8 cellular contexts compared by ENCODE assay signal in genomic region chr7:76069238-76069638, GRCh38. TPM values are rescaled to one million over a fixed set of nuclear protein-coding genes. Genes with fewer than 3 reads are reported as not detected.
A peak's percentile ranks its signal among the peaks of the same experiment; 100 is the strongest.
DNase-seq lines count a peak whose midpoint lies in the region; ATAC-seq, FAIRE-seq and TF ChIP-seq lines count a peak whose summit lies in the region.

No MANE protein-coding gene starts in this region.

- no peak overlapping the region for H2BK15ac ChIP-seq in H1 (ENCODE audit: low read length)

- H2BK5ac ChIP-seq in H1 (ENCODE audit: low read depth, low read length), result no peak overlapping the region

- H3K36me3 ChIP-seq in NT2/D1 (ENCODE audit: insufficient read depth, insufficient read length, low read length) (peaks cover 29% of the 10 kb centered on the region), H1 (ENCODE audit: control insufficient read depth in 2 of 4, insufficient read depth in 4 of 4, low read length in 3 of 4) (peaks cover 16 to 26% (median 22%) of the 10 kb centered on the region in 4 experiments)

- ATAC-seq in HG03460 (IDR thresholded peaks at IDR 0.05; ENCODE audit: unreplicated experiment), result no peak
- no peak for ATAC-seq in GM21515 (IDR thresholded peaks at IDR 0.05; ENCODE audit: unreplicated experiment)

- peaks cover 0 to under 1% of the 10 kb centered on the region in 2 experiments for H4K20me1 ChIP-seq in H1 (replicated peaks in 1 of 2; ENCODE audit: control insufficient read depth in 1 of 2, insufficient read depth in 2 of 2, low read length in 2 of 2)

- H3K79me2 ChIP-seq in H1 (ENCODE audit: control insufficient read depth in 1 of 2, insufficient read depth in 2 of 2, low read length in 2 of 2), result no peaks in the 10 kb centered on the region

- H3K4me3 ChIP-seq in NT2/D1 (ENCODE audit: insufficient read length, low read depth) (no peak overlapping the region), H1 (ENCODE audit: extremely low read depth in 1 of 4, insufficient read depth in 2 of 4, low read depth in 3 of 4, low read length in 4 of 4) (no peak overlapping the region)

- H3K9me3 ChIP-seq in NT2/D1 (ENCODE audit: insufficient read depth, low read length) (peaks cover 9% of the 10 kb centered on the region; the same call in 1 of the 2 replicates), H1 (ENCODE audit: insufficient read depth in 2 of 2, low read depth in 1 of 2, low read length in 1 of 2) (no peaks in the 10 kb centered on the region)

- FAIRE-seq in H1 (lab: Jason Lieb, UNC), result peak; percentile 74

- H4K8ac ChIP-seq in H1 (ENCODE audit: extremely low read depth, insufficient read depth, low read length), result no peak overlapping the region

- no peak overlapping the region for H4K5ac ChIP-seq in H1 (ENCODE audit: insufficient read length, low read depth, low read length)

- peak; percentile 84 for TF ChIP-seq RAD21 in H1 (IDR thresholded peaks at IDR 0.05 in 1 of 2, conservative IDR thresholded peaks at IDR 0.05 in 1 of 2; ENCODE audit: low read depth in 2 of 2, low read length in 2 of 2)

- no peak overlapping the region for H2AFZ ChIP-seq in H1 (ENCODE audit: low read length)

- no peak overlapping the region for H3K4me2 ChIP-seq in H1 (ENCODE audit: insufficient read depth in 1 of 2, low read depth in 2 of 2, low read length in 2 of 2)

- peak; percentile 15 for DNase-seq in GM20000 (ENCODE audit: low spot score)
- peak; percentile 68 for DNase-seq in NT2/D1 (ENCODE audit: low read depth, low spot score)
- DNase-seq in H1 (ENCODE audit: low read depth in 1 of 2, low spot score in 2 of 2), result peak in 1 of 2 experiments; percentile 46
- DNase-seq in mucosa of gallbladder (ENCODE audit: low spot score), result peak; percentile 80
- no peak for DNase-seq in NCI-H345 (lab: John Stamatoyannopoulos, UW)
- DNase-seq in NCI-H187 (lab: John Stamatoyannopoulos, UW), result no peak

- no peak overlapping the region for H2BK20ac ChIP-seq in H1 (ENCODE audit: low read length)

- no peak for TF ChIP-seq EP300 in H1 (IDR thresholded peaks at IDR 0.05; ENCODE audit: borderline replicate concordance in 1 of 2, low read depth in 2 of 2, low read length in 2 of 2)

- no peak overlapping the region for H3K4ac ChIP-seq in H1 (replicated peaks; ENCODE audit: insufficient read length, low read depth, low read length)

- H3K18ac ChIP-seq in H1 (ENCODE audit: extremely low read depth, low read length), result no peak overlapping the region

- POLR2A ChIA-PET in H1 (lab: Charles Lee; ENCODE audit: partially characterized antibody), result interaction anchor here (0.9 to 10.6 kb wide), 2 partner anchors 15 to 77 kb away, joined by 3 to 127 read pairs; partner anchors contain the start of genes MDH2 and STYXL1

- no peak for TF ChIP-seq CTCF in GM20000 (IDR thresholded peaks at IDR 0.05; ENCODE audit: extremely low read depth, missing control alignments)
- peak; percentile 32 to 69 (median 67) for TF ChIP-seq CTCF in H1 (IDR thresholded peaks at IDR 0.05; ENCODE audit: control extremely low read depth in 1 of 3, insufficient read depth in 1 of 3, low read depth in 1 of 3, low read length in 3 of 3)

- no peak overlapping the region for H3K27ac ChIP-seq in H1 (ENCODE audit: low read depth, low read length)

- no peak overlapping the region for H3K56ac ChIP-seq in H1 (replicated peaks; ENCODE audit: insufficient read length, low read depth, low read length)

- H3K9ac ChIP-seq in NT2/D1 (ENCODE audit: insufficient read length, low read depth) (no peak overlapping the region), H1 (replicated peaks in 1 of 4; ENCODE audit: extremely low read depth in 1 of 4, low read depth in 3 of 4, low read length in 3 of 4) (no peak overlapping the region)

- no peak overlapping the region for H2BK120ac ChIP-seq in H1 (replicated peaks; ENCODE audit: low read depth, low read length)

- H3K27me3 ChIP-seq in NT2/D1 (ENCODE audit: insufficient read depth, insufficient read length) (no peaks in the 10 kb centered on the region), H1 (replicated peaks in 1 of 4; ENCODE audit: control insufficient read depth in 3 of 4, extremely low read depth in 1 of 4, insufficient read depth in 3 of 4, low read length in 3 of 4) (no peaks in the 10 kb centered on the region)

- TF ChIP-seq POLR2A in H1 (IDR thresholded peaks at IDR 0.05; ENCODE audit: control extremely low read depth in 1 of 2, low read depth in 2 of 2, low read length in 2 of 2), result no peak

- no peak overlapping the region for H3K23ac ChIP-seq in H1 (ENCODE audit: insufficient read length)

- H3K23me2 ChIP-seq in H1 (ENCODE audit: low read depth, low read length), result no peaks in the 10 kb centered on the region

- WGBS in H1 (ENCODE audit: extremely low coverage in 1 of 2, insufficient coverage in 1 of 2, insufficient read length in 1 of 2, insufficient replicate concordance in 2 of 2, low coverage in 1 of 2, low lambda C conversion rate in 2 of 2, missing lambda C conversion rate in 1 of 2), 2 experiments, result 58% methylated on average over 2 of the region's 8 CpGs; no CpG with 5 or more reads in 1 of the 2 experiments

- no peak overlapping the region for H2BK12ac ChIP-seq in H1 (ENCODE audit: low read depth, low read length)

- H3K4me1 ChIP-seq in NT2/D1 (ENCODE audit: insufficient read depth, insufficient read length) (no peaks in the 10 kb centered on the region), H1 (replicated peaks in 1 of 4; ENCODE audit: control insufficient read depth in 3 of 4, insufficient read depth in 4 of 4, low read length in 3 of 4) (peaks cover 0 to 3% (median 1%) of the 10 kb centered on the region in 4 experiments; a peak in 5 of 7 replicates)

- no peaks in the 10 kb centered on the region for H3K79me1 ChIP-seq in H1 (ENCODE audit: low read depth, low read length)

- no peak overlapping the region for H2AK5ac ChIP-seq in H1 (ENCODE audit: low read depth, low read length)

- H4K91ac ChIP-seq in H1 (replicated peaks; ENCODE audit: insufficient read length, low read length), result no peak overlapping the region

- CTCF ChIA-PET in H1 (lab: Charles Lee; ENCODE audit: partially characterized antibody), result interaction anchor here (0.6 to 7.1 kb wide), 22 partner anchors 9 to 246 kb away, joined by 3 to 50 read pairs (median 4); no protein-coding TSS in a partner anchor

- H3K14ac ChIP-seq in H1 (ENCODE audit: insufficient read length), result no peak overlapping the region

TF ChIP-seq in H1, 55 proteins besides CTCF, POLR2A, EP300 and RAD21:
- TF ChIP-seq BRCA1 (IDR thresholded peaks at IDR 0.05; ENCODE audit: low read depth, low read length) (no peak), BACH1 (IDR thresholded peaks at IDR 0.05; ENCODE audit: low read length) (no peak), TAF7 (optimal IDR thresholded peaks at IDR 0.05; ENCODE audit: borderline replicate concordance, low read depth, low read length) (peak; percentile 5), CEBPB (IDR thresholded peaks at IDR 0.05; ENCODE audit: low read depth, low read length) (no peak), SRF (IDR thresholded peaks at IDR 0.05; ENCODE audit: low read depth, low read length) (no peak), YY1 (IDR thresholded peaks at IDR 0.05; ENCODE audit: low read depth, low read length) (0 out of 2 replicates have a peak, but pooled peaks have one; percentile 24), TEAD4 (IDR thresholded peaks at IDR 0.05; ENCODE audit: low read depth, low read length) (no peak)

RNA-seq across cellular contexts. Expression of gene MDH2, which starts 21.3 kb away (rescaled TPM):
- 254 TPM in 2 replicates for total RNA-seq in H1 (2021; fragmentation: NEBNext Ultra II Directional; extraction: Animal tissue kit (Norgen Biotek cat#: 25700))
- 203 and 258 TPM in 2 replicates for polyA plus RNA-seq in H1 (2011; rRNA removed)
- polyA plus RNA-seq in H1 (2011; cell fraction: cytosol; rRNA removed), result 115 TPM
- polyA plus RNA-seq in H1 (2011; cell fraction: nucleus; rRNA removed), result 220 TPM
- 202 to 301 TPM (median 265 TPM) in 4 replicates for polyA plus RNA-seq in H1 (2012, experiment 1 of 2)
- polyA plus RNA-seq in H1 (2012, experiment 2 of 2), result 248 TPM
- 314 TPM for polyA plus RNA-seq in H1 (2013, experiment 1 of 2)
- 278 TPM for polyA plus RNA-seq in H1 (2013, experiment 2 of 2)
- polyA minus RNA-seq in H1 (2011; rRNA and poly(A)+ RNA removed), result 107 and 122 TPM in 2 replicates
- 166 TPM for polyA minus RNA-seq in H1 (2011; cell fraction: cytosol; rRNA and poly(A)+ RNA removed)
- polyA minus RNA-seq in H1 (2011; cell fraction: nucleus; rRNA and poly(A)+ RNA removed), result 98.6 TPM
- total RNA-seq in mucosa of gallbladder, result 135 TPM

RNA-seq across cellular contexts. Expression of gene STYXL1, which starts 21.4 kb away (rescaled TPM):
- total RNA-seq in H1 (2021; fragmentation: NEBNext Ultra II Directional; extraction: Animal tissue kit (Norgen Biotek cat#: 25700)), result 26.4 and 32.3 TPM in 2 replicates
- polyA plus RNA-seq in H1 (2011; rRNA removed), result 53.2 and 53.9 TPM in 2 replicates
- polyA plus RNA-seq in H1 (2011; cell fraction: cytosol; rRNA removed), result 54.7 TPM
- polyA plus RNA-seq in H1 (2011; cell fraction: nucleus; rRNA removed), result 36.4 TPM
- polyA plus RNA-seq in H1 (2012, experiment 1 of 2), result 26.4 to 38.5 TPM (median 31.3 TPM) in 4 replicates
- polyA plus RNA-seq in H1 (2012, experiment 2 of 2), result 37.5 TPM
- polyA plus RNA-seq in H1 (2013, experiment 1 of 2), result 23.7 TPM
- 25.8 TPM for polyA plus RNA-seq in H1 (2013, experiment 2 of 2)
- polyA minus RNA-seq in H1 (2011; rRNA and poly(A)+ RNA removed), result 25.3 and 27.0 TPM in 2 replicates
- polyA minus RNA-seq in H1 (2011; cell fraction: cytosol; rRNA and poly(A)+ RNA removed), result 10.8 TPM
- polyA minus RNA-seq in H1 (2011; cell fraction: nucleus; rRNA and poly(A)+ RNA removed), result 19.6 TPM
- 28.4 TPM for total RNA-seq in mucosa of gallbladder

Comparison
In these comparisons a context has a peak if more than half of its experiments do, and no peak if none do; other contexts are left out.
1. DNase-seq: peak in GM20000 (single experiment), NT2/D1 (single experiment) and mucosa of gallbladder (single experiment); none in NCI-H345 (single experiment) and NCI-H187 (0 of 2).